Comparison of ENCODE assay signal across 30 cellular contexts in genomic region chr7:117896339-117896738, GRCh38. TPM values are rescaled to one million over a fixed set of nuclear protein-coding genes. Genes with fewer than 3 reads are reported as not detected.
"Had no signal": no experiment of that assay in that cellular context is flagged by ENCODE, and none has a peak within 500 bp of the region (broad histone marks: within the 10 kb centered on the region; RNA-seq: fewer than 3 reads in every experiment).

No MANE protein-coding gene starts in this region.

- H3K27me3 ChIP-seq: body of pancreas, cardiac muscle cell, dorsolateral prefrontal cortex, pancreas, testis had no signal

- ATAC-seq: activated CD4-positive, alpha-beta T cell treated with anti-CD3 and anti-CD28 coated beads for 36 hours; activated CD8-positive, alpha-beta memory T cell treated with anti-CD3 and anti-CD28 coated beads, Interleukin-2, amount 10 ng/mL, durations not matched to agents 7 days and 5 days; activated CD8-positive, alpha-beta T cell treated with anti-CD3 and anti-CD28 coated beads, Interleukin-2, amount 10 ng/mL, durations not matched to agents 7 days and 5 days; activated naive CD4-positive, alpha-beta T cell treated with anti-CD3 and anti-CD28 coated beads, Interleukin-2, amount 50 U/mL, for 72 hours; body of pancreas; left cardiac atrium; pancreas; sciatic nerve; stimulated activated naive CD8-positive, alpha-beta T cell treated with anti-CD3 and anti-CD28 coated beads, Interleukin-15, Interleukin-2, amounts not matched to agents 100 U/mL and 50 U/mL, for 24 hours had no signal

- H3K9me3 Mint-ChIP-seq: activated T-helper 2 cell treated with anti-CD3 and anti-CD28 coated beads, Interferon-gamma antibody, Interleukin-2, Interleukin-4, amounts not matched to agents 10 μg/mL and 5 μg/mL and 100 μg/mL, durations not matched to agents 14 hours and 24 hours and 36 hours; nephron progenitor cell had no signal

- H3K4me3 ChIP-seq: body of pancreas, cardiac muscle cell, coronary artery, dorsolateral prefrontal cortex, pancreas, prostate gland, skin epidermis, testis had no signal

- DNase-seq: activated CD4-positive, alpha-beta T cell treated with anti-CD3 and anti-CD28 coated beads for 36 hours; activated CD4-positive, CD25-positive, alpha-beta regulatory T cell; activated CD8-positive, alpha-beta memory T cell treated with anti-CD3 and anti-CD28 coated beads, Interleukin-2, amount 10 ng/mL, durations not matched to agents 7 days and 5 days; activated CD8-positive, alpha-beta T cell treated with anti-CD3 and anti-CD28 coated beads, Interleukin-2, amount 10 ng/mL, durations not matched to agents 7 days and 5 days; activated naive CD4-positive, alpha-beta T cell; activated T-cell treated with anti-CD3 and anti-CD28 coated beads, Interleukin-2, amount 50 U/mL, for 48 hours; aorta; body of pancreas; dorsolateral prefrontal cortex; effector memory CD4-positive, alpha-beta T cell; foreskin fibroblast; head of caudate nucleus; hippocampal formation; left cardiac atrium; mammary epithelial cell; nephron progenitor cell; pancreas; retina; stimulated activated CD4-positive, alpha-beta T cell treated with anti-CD3 and anti-CD28 coated beads, Interleukin-12 subunit alpha, Interleukin-12 subunit beta, amount 100 ng/mL, for 4 hours; stimulated activated CD4-positive, alpha-beta T cell treated with anti-CD3 and anti-CD28 coated beads, Interleukin-4, amount 100 ng/mL, for 1 hour; stimulated activated naive CD8-positive, alpha-beta T cell treated with anti-CD3 and anti-CD28 coated beads, Interleukin-15, Interleukin-2, amounts not matched to agents 100 U/mL and 50 U/mL, for 24 hours; testis; trophoblast cell had no signal

- H3K36me3 ChIP-seq: cardiac muscle cell, pancreas, prostate gland had no signal

- H3K27ac ChIP-seq: body of pancreas, cardiac muscle cell, coronary artery, dorsolateral prefrontal cortex, pancreas, prostate gland, skin epidermis, testis had no signal

- H3K4me3 Mint-ChIP-seq: activated CD4-positive, alpha-beta T cell treated with anti-CD3 and anti-CD28 coated beads for 36 hours; activated CD8-positive, alpha-beta memory T cell treated with anti-CD3 and anti-CD28 coated beads, Interleukin-2, amount 10 ng/mL, durations not matched to agents 7 days and 5 days; activated CD8-positive, alpha-beta T cell treated with anti-CD3 and anti-CD28 coated beads, Interleukin-2, amount 10 ng/mL, durations not matched to agents 7 days and 5 days; nephron progenitor cell had no signal

- H3K36me3 Mint-ChIP-seq: activated CD8-positive, alpha-beta memory T cell treated with anti-CD3 and anti-CD28 coated beads, Interleukin-2, amount 10 ng/mL, durations not matched to agents 7 days and 5 days; activated naive CD4-positive, alpha-beta T cell treated with anti-CD3 and anti-CD28 coated beads, Interleukin-2, amount 50 U/mL, for 72 hours had no signal

- H3K27me3 Mint-ChIP-seq: activated CD4-positive, alpha-beta T cell treated with anti-CD3 and anti-CD28 coated beads for 36 hours; activated CD8-positive, alpha-beta memory T cell treated with anti-CD3 and anti-CD28 coated beads, Interleukin-2, amount 10 ng/mL, durations not matched to agents 7 days and 5 days had no signal

- H3K9me3 ChIP-seq: body of pancreas, pancreas, prostate gland, testis had no signal

- H3K4me1 ChIP-seq: body of pancreas, pancreas, prostate gland, testis had no signal

- H3K27ac Mint-ChIP-seq: activated CD4-positive, alpha-beta T cell treated with anti-CD3 and anti-CD28 coated beads for 36 hours; activated CD8-positive, alpha-beta memory T cell treated with anti-CD3 and anti-CD28 coated beads, Interleukin-2, amount 10 ng/mL, durations not matched to agents 7 days and 5 days; activated CD8-positive, alpha-beta T cell treated with anti-CD3 and anti-CD28 coated beads, Interleukin-2, amount 10 ng/mL, durations not matched to agents 7 days and 5 days; activated naive CD4-positive, alpha-beta T cell treated with anti-CD3 and anti-CD28 coated beads, Interleukin-2, amount 50 U/mL, for 72 hours; activated T-helper 2 cell treated with anti-CD3 and anti-CD28 coated beads, Interferon-gamma antibody, Interleukin-2, Interleukin-4, amounts not matched to agents 10 μg/mL and 5 μg/mL and 100 μg/mL, durations not matched to agents 14 hours and 24 hours and 36 hours; nephron progenitor cell had no signal

- H3K4me1 Mint-ChIP-seq: activated CD4-positive, alpha-beta T cell treated with anti-CD3 and anti-CD28 coated beads for 36 hours; activated CD8-positive, alpha-beta memory T cell treated with anti-CD3 and anti-CD28 coated beads, Interleukin-2, amount 10 ng/mL, durations not matched to agents 7 days and 5 days had no signal

RNA-seq across cellular contexts. Expression of gene CTTNBP2, which starts 23.1 kb away (rescaled TPM):
- total RNA-seq: activated CD4-positive, alpha-beta T cell treated with anti-CD3 and anti-CD28 coated beads for 36 hours; activated CD8-positive, alpha-beta memory T cell treated with anti-CD3 and anti-CD28 coated beads, Interleukin-2, amount 10 ng/mL, durations not matched to agents 7 days and 5 days; activated CD8-positive, alpha-beta T cell treated with anti-CD3 and anti-CD28 coated beads, Interleukin-2, amount 10 ng/mL, durations not matched to agents 7 days and 5 days; activated naive CD4-positive, alpha-beta T cell treated with anti-CD3 and anti-CD28 coated beads, Interleukin-2, amount 50 U/mL, for 72 hours; activated T-helper 2 cell treated with anti-CD3 and anti-CD28 coated beads, Interferon-gamma antibody, Interleukin-2, Interleukin-4, amounts not matched to agents 10 μg/mL and 5 μg/mL and 100 μg/mL, durations not matched to agents 14 hours and 24 hours and 36 hours had no signal
